ENCODE assay signal across 18 cellular contexts in the genomic region with DNA sequence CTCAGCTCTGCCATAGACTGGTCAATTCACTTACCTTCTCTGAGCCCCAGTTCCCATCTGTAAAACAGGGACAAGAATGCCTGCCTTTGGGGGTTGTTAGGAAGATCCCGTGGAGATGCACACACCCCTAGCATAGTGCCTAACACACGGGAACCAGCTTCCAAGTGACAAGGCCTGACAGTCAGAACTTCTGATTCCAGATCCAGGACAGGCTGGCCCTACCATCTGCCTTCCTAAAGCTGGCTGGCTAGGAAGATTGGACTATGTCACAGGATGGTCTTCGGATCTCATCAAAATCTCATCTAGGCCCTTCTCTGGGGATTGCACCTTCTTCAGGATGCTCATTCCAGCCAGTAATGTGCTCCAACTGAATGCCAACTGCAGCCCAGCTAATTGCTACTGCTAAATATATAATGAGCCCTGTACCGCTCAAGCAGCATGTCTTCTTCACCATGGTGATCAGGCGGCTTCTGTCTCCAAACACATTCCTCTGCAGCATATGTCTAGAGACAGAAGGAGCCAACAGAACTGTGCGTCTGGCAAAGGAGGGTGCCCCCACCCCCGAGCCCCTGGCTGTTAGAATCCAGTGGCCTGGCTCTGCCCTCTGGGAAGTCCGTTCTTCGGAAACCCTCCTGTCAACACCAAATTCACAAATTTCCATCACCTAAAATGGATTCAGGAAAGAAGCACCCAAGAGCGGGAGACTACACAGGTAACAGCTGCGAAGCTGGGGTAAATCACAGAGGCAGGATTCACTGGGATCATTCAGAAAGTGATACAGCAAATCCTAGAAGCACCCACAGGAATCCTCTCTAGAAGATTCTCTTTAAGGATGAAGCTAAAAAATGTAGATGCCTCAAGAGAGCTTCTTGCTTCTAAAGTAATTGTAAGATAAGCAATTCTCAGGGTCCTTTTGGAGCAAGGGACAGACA.
A peak's percentile ranks its signal among the peaks of the same experiment; 100 is the strongest.
DNase-seq lines count a peak whose midpoint lies in the region; ATAC-seq and TF ChIP-seq lines count a peak whose summit lies in the region.
"Had no signal": no experiment of that assay in that cellular context is flagged by ENCODE, and none has a peak within 500 bp of the region (broad histone marks: within the 10 kb centered on the region; RNA-seq: fewer than 3 reads in every experiment).

No MANE protein-coding gene starts in this region.

- H3K14ac ChIP-seq in H9 (ENCODE audit: insufficient read depth, low read length): no peak overlapping the region

- no peak overlapping the region for H2BK15ac ChIP-seq in H9 (ENCODE audit: low read depth, low read length)

- no peaks in the 10 kb centered on the region for H4K20me1 ChIP-seq in H9 (ENCODE audit: control insufficient read depth, insufficient read depth, insufficient read length)

- peaks cover 11% of the 10 kb centered on the region for H3K27me3 Mint-ChIP-seq in H9 (ENCODE audit: low read depth)

- ATAC-seq in HG03460 (IDR thresholded peaks at IDR 0.05; ENCODE audit: unreplicated experiment): no peak
- ATAC-seq: GM12878 had no signal

- H4K8ac ChIP-seq in H9 (replicated peaks; ENCODE audit: insufficient read length, low read depth, low read length): no peak overlapping the region

- H3K36me3 Mint-ChIP-seq in H9 (ENCODE audit: insufficient read depth in 1 of 3, low read depth in 3 of 3): no peaks in the 10 kb centered on the region
- H3K36me3 Mint-ChIP-seq: CD4-positive, CD25-positive, alpha-beta regulatory T cell had no signal

- H3K56ac ChIP-seq in H9 (ENCODE audit: insufficient read length, low read depth, low read length): no peak overlapping the region

- no peak overlapping the region for H2BK120ac ChIP-seq in H9 (ENCODE audit: low read depth, low read length, poor library complexity, severe bottlenecking)

- H4K5ac ChIP-seq in H9 (ENCODE audit: insufficient read length, low read depth, low read length): no peak overlapping the region

- H3K4me3 ChIP-seq in HUES48 (ENCODE audit: low read depth, low read length): no peak overlapping the region
- H3K4me3 ChIP-seq: GM12878, PC-9, SJCRH30 had no signal

- no peaks in the 10 kb centered on the region for H3K79me1 ChIP-seq in H9 (ENCODE audit: insufficient read depth, low read depth, low read length, poor library complexity, severe bottlenecking)

- H3K4me1 Mint-ChIP-seq in H9: peaks cover 15 to 20% of the 10 kb centered on the region in 2 experiments
- H3K4me1 Mint-ChIP-seq: B cell; CD4-positive, CD25-positive, alpha-beta regulatory T cell had no signal

- H3K79me2 ChIP-seq in H9 (ENCODE audit: insufficient read depth, low read length): no peaks in the 10 kb centered on the region

- no peak for TF ChIP-seq CTCF in H9 (conservative IDR thresholded peaks at IDR 0.05)

- no peak overlapping the region for H3T11ph ChIP-seq in H9 (ENCODE audit: low read length)

- H3K9me3 ChIP-seq in HUES48 (ENCODE audit: control insufficient read depth, insufficient read depth, low read length) (no peaks in the 10 kb centered on the region), H9 (ENCODE audit: control insufficient read depth, low read depth, low read length) (no peaks in the 10 kb centered on the region)
- H3K9me3 ChIP-seq: SJCRH30 had no signal

- H3K27ac Mint-ChIP-seq in H9: no peak overlapping the region; a peak in 1 of 7 replicates
- H3K27ac Mint-ChIP-seq: B cell had no signal

- H3K4ac ChIP-seq in H9 (ENCODE audit: low read depth, low read length): no peak overlapping the region

- no peaks in the 10 kb centered on the region; a peak in 1 of 5 replicates for H3K9me3 Mint-ChIP-seq in H9
- H3K9me3 Mint-ChIP-seq: CD4-positive, CD25-positive, alpha-beta regulatory T cell had no signal

- DNase-seq in DMS 273 treated with DMSO at 0.1 percent for 48 hours (lab: John Stamatoyannopoulos, UW) (peak; percentile 64), cerebellum (ENCODE audit: low spot score) (peak; percentile 61), occipital lobe (lab: John Stamatoyannopoulos, UW) (peak; percentile 12), H9 (no peak)
- no peak for DNase-seq in activated CD4-positive, alpha-beta T cell treated with anti-CD3 and anti-CD28 coated beads, Interleukin-2, amount 50 U/mL, for 1 hour
- DNase-seq: CD4-positive, CD25-positive, alpha-beta regulatory T cell; DMS79 treated with DMSO at 0.1 percent for 48 hours; Kasumi-1; MM.1S; NCI-H1105; NCI-H1930; NCI-H510A treated with DMSO at 0.1 percent for 48 hours; PC-9; SJCRH30 had no signal

- H3K23me2 ChIP-seq in H9 (ENCODE audit: insufficient read length, low read depth, low read length, poor library complexity, severe bottlenecking): no peaks in the 10 kb centered on the region

- no peak overlapping the region for H3K23ac ChIP-seq in H9 (ENCODE audit: insufficient read length, low read depth, low read length)

- no peak overlapping the region for H3K9ac ChIP-seq in HUES48 (ENCODE audit: low read depth, low read length)
- H3K9ac ChIP-seq in H9 (ENCODE audit: extremely low read depth, insufficient read length, low read length): no peak overlapping the region

- H3K4me2 ChIP-seq in H9 (ENCODE audit: insufficient read depth, insufficient read length, low read length): no peak overlapping the region
- H3K4me2 ChIP-seq: PC-9 had no signal

- H4K91ac ChIP-seq in H9 (ENCODE audit: insufficient read length, low read depth, low read length): no peak overlapping the region

- H2BK20ac ChIP-seq in H9 (ENCODE audit: low read depth, low read length, poor library complexity, severe bottlenecking): no peak overlapping the region

- H2AFZ ChIP-seq in H9 (ENCODE audit: low read length): no peak overlapping the region
- H2AFZ ChIP-seq: PC-9 had no signal

- H3K36me3 ChIP-seq in HUES48 (ENCODE audit: control insufficient read depth, insufficient read depth, low read length): no peaks in the 10 kb centered on the region
- H3K36me3 ChIP-seq: SJCRH30 had no signal

- WGBS in H9 (ENCODE audit: extremely low coverage, insufficient read length, low lambda C conversion rate): no CpG with 5 or more reads among the region's 11 CpGs

- no peak overlapping the region for H2AK5ac ChIP-seq in H9 (ENCODE audit: insufficient read length, low read length)

- H3K4me1 ChIP-seq in HUES48 (ENCODE audit: control insufficient read depth, insufficient read depth, low read length) (peaks cover 10% of the 10 kb centered on the region), H9 (ENCODE audit: insufficient read depth, low read length) (no peaks in the 10 kb centered on the region)
- H3K4me1 ChIP-seq: SJCRH30 had no signal

- H3K27ac ChIP-seq in HUES48 (ENCODE audit: low read depth, low read length) (peak overlapping the region; percentile 75), H9 (ENCODE audit: insufficient read length, low read depth, low read length) (no peak overlapping the region)
- H3K27ac ChIP-seq: PC-9, SJCRH30 had no signal

- H3K27me3 ChIP-seq in HUES48 (ENCODE audit: control insufficient read depth, insufficient read depth, low read length): no peaks in the 10 kb centered on the region
- H3K27me3 ChIP-seq in H9 (ENCODE audit: insufficient read depth, low read length): no peaks in the 10 kb centered on the region

- H2BK5ac ChIP-seq in H9 (ENCODE audit: insufficient read length, low read length): no peak overlapping the region

- H2BK12ac ChIP-seq in H9 (ENCODE audit: insufficient read length, low read depth, low read length): no peak overlapping the region

- no peak overlapping the region for H3K18ac ChIP-seq in H9 (ENCODE audit: insufficient read length, low read depth, low read length)

- H3K4me3 Mint-ChIP-seq in H9: no peak overlapping the region; a peak in 1 of 5 replicates
- H3K4me3 Mint-ChIP-seq: B cell; CD4-positive, CD25-positive, alpha-beta regulatory T cell had no signal

Comparison
In these comparisons a context has a peak if more than half of its experiments do, and no peak if none do; other contexts are left out.
1. DNase-seq: peak in DMS 273 treated with DMSO at 0.1 percent for 48 hours (single experiment), cerebellum (single experiment) and occipital lobe (single experiment); none in activated CD4-positive, alpha-beta T cell treated with anti-CD3 and anti-CD28 coated beads, Interleukin-2, amount 50 U/mL, for 1 hour (single experiment) and H9 (single experiment).